8 cellular contexts compared by ENCODE assay signal in genomic region chr5:123035950-123036390, GRCh38. TPM values are rescaled to one million over a fixed set of nuclear protein-coding genes. Genes with fewer than 3 reads are reported as not detected.
DNase-seq lines count a peak whose midpoint lies in the region; ATAC-seq and TF ChIP-seq lines count a peak whose summit lies in the region.

No MANE protein-coding gene starts in this region.

- H3K4me3 ChIP-seq in AG04450 (ENCODE audit: low read depth, low read length) = peak overlapping the region; percentile 83
- peak overlapping the region; percentile 66 for H3K4me3 ChIP-seq in GM12865 (ENCODE audit: low read depth, low read length)
- H3K4me3 ChIP-seq in muscle layer of colon (ENCODE audit: low read depth in 1 of 2, low read length in 2 of 2) = peak overlapping the region; percentile 86 to 96

- H3K4me1 Mint-ChIP-seq in T-helper 2 cell treated with Interferon-gamma antibody and Interleukin-4, amounts not matched to agents 5 μg/mL and 100 μg/mL, for 36 hours (ENCODE audit: low read depth) = peaks cover 11% of the 10 kb centered on the region

- H3K9ac ChIP-seq in muscle layer of colon (ENCODE audit: low read length) = peak overlapping the region; percentile 55

- H3K9me3 ChIP-seq in AG04450 (ENCODE audit: control insufficient read depth, insufficient read depth, low read length) (no peaks in the 10 kb centered on the region; the same call in 1 of the 2 replicates), muscle layer of colon (ENCODE audit: low read length) (no peaks in the 10 kb centered on the region)

- H3K9me3 Mint-ChIP-seq in T-helper 2 cell treated with Interferon-gamma antibody and Interleukin-4, amounts not matched to agents 5 μg/mL and 100 μg/mL, for 36 hours = no peaks in the 10 kb centered on the region

- no peaks in the 10 kb centered on the region for H3K36me3 Mint-ChIP-seq in T-helper 2 cell treated with Interferon-gamma antibody and Interleukin-4, amounts not matched to agents 5 μg/mL and 100 μg/mL, for 36 hours (ENCODE audit: low read depth)

- H3K4me1 ChIP-seq in muscle layer of colon (ENCODE audit: insufficient read depth, low read length) = peaks cover 12% of the 10 kb centered on the region

- ATAC-seq in HG03139 (IDR thresholded peaks at IDR 0.05; ENCODE audit: unreplicated experiment) = peak; percentile 4
- no peak for ATAC-seq in HG03280 (IDR thresholded peaks at IDR 0.05; ENCODE audit: unreplicated experiment)

- H3K4me3 Mint-ChIP-seq in T-helper 2 cell treated with Interferon-gamma antibody and Interleukin-4, amounts not matched to agents 5 μg/mL and 100 μg/mL, for 36 hours = peak overlapping the region; percentile 46

- H3K27ac ChIP-seq in AG04450 (ENCODE audit: low read depth, low read length) (no peak overlapping the region), muscle layer of colon (ENCODE audit: low read depth, low read length) (peak overlapping the region; percentile 94)

- DNase-seq in AG04450 (ENCODE audit: low read depth, low spot score) = no peak
- DNase-seq in GM12865 (ENCODE audit: low read depth) = peak; percentile 10
- no peak for DNase-seq in T-helper 2 cell treated with Interferon-gamma antibody and Interleukin-4, amounts not matched to agents 5 μg/mL and 100 μg/mL, for 36 hours (ENCODE audit: low spot score)
- peak; percentile 49 for DNase-seq in fibroblast of gingiva (ENCODE audit: low read depth)
- no peak for DNase-seq in NAMALWA (ENCODE audit: low spot score)

- H3K27me3 Mint-ChIP-seq in T-helper 2 cell treated with Interferon-gamma antibody and Interleukin-4, amounts not matched to agents 5 μg/mL and 100 μg/mL, for 36 hours (ENCODE audit: low read depth) = peaks cover 67% of the 10 kb centered on the region

- CTCF ChIA-PET in AG04450 (lab: Charles Lee) = interaction anchor here (1.9 kb wide), 1 partner anchor 331 kb away, joined by 5 read pairs; no protein-coding TSS in a partner anchor

- no peaks in the 10 kb centered on the region for H3K36me3 ChIP-seq in muscle layer of colon (ENCODE audit: insufficient read depth, low read length)

- TF ChIP-seq CTCF in AG04450 (IDR thresholded peaks at IDR 0.05; ENCODE audit: low read depth, low read length) = no peak
- TF ChIP-seq CTCF in GM12865 (IDR thresholded peaks at IDR 0.05; ENCODE audit: insufficient read depth, low read depth, low read length, missing control alignments) = no peak

- POLR2A ChIA-PET in AG04450 (lab: Yijun Ruan, JAX) = no interaction called here

- H3K27me3 ChIP-seq in AG04450 (ENCODE audit: control insufficient read depth, insufficient read depth, low read length) = no peaks in the 10 kb centered on the region
- H3K27me3 ChIP-seq in muscle layer of colon (ENCODE audit: control insufficient read depth in 1 of 2, insufficient read depth in 2 of 2, low read length in 2 of 2) = no peaks in the 10 kb centered on the region

- H3K27ac Mint-ChIP-seq in T-helper 2 cell treated with Interferon-gamma antibody and Interleukin-4, amounts not matched to agents 5 μg/mL and 100 μg/mL, for 36 hours = no peak overlapping the region

RNA-seq across cellular contexts. Expression of gene PPIC, which starts 0.6 kb away (rescaled TPM):
- polyA plus RNA-seq in AG04450 (2011; rRNA removed) = 52.0 and 56.0 TPM in 2 replicates
- polyA minus RNA-seq in AG04450 (2011; rRNA and poly(A)+ RNA removed) = 38.4 and 45.8 TPM in 2 replicates

RNA-seq across cellular contexts. Expression of gene PRDM6, which starts 53.1 kb away (rescaled TPM):
- 2.7 and 3.4 TPM in 2 replicates for polyA plus RNA-seq in AG04450 (2011; rRNA removed)
- polyA minus RNA-seq in AG04450 (2011; rRNA and poly(A)+ RNA removed) = 5.4 and 5.8 TPM in 2 replicates

Comparison
In these comparisons a context has a peak if more than half of its experiments do, and no peak if none do; other contexts are left out.
1. DNase-seq: peak in GM12865 (single experiment) and fibroblast of gingiva (single experiment); none in AG04450 (single experiment), T-helper 2 cell treated with Interferon-gamma antibody and Interleukin-4, amounts not matched to agents 5 μg/mL and 100 μg/mL, for 36 hours (single experiment) and NAMALWA (single experiment).
2. Peak in every context shown above with its lines, with median percentiles within 50 percentile points of each other: H3K4me3 ChIP-seq.